1 cellular context compared by ENCODE assay signal in genomic region chr1:225343618-225344017, GRCh38.
TF ChIP-seq lines count a peak whose summit lies in the region.

No MANE protein-coding gene starts in this region.

TF ChIP-seq in K562, 482 proteins besides CTCF, POLR2A, EP300 and RAD21 (continued from another document):
- 0 out of 2 replicates have a peak, but pooled peaks have one; percentile 8 for TF ChIP-seq DEAF1 (CRISPR knock-in tag; IDR thresholded peaks at IDR 0.05)
